In genomic region chr9:68574150-68574549, GRCh38 we compare ENCODE assay signal across 2 cellular contexts.
TF ChIP-seq lines count a peak whose summit lies in the region.

No MANE protein-coding gene starts in this region.

TF ChIP-seq in liver, 16 proteins besides CTCF, POLR2A, EP300 and RAD21:
- TF ChIP-seq TAF1 (conservative IDR thresholded peaks at IDR 0.05), result no peak
- TF ChIP-seq FOXA1 (IDR thresholded peaks at IDR 0.05), result no peak
- TF ChIP-seq REST (IDR thresholded peaks at IDR 0.05), result no peak
- TF ChIP-seq FOXA2 (IDR thresholded peaks at IDR 0.05), result no peak
- TF ChIP-seq ZBTB33 (IDR thresholded peaks at IDR 0.05), result no peak
- no peak for TF ChIP-seq HNF4G (IDR thresholded peaks at IDR 0.05)

TF ChIP-seq in HepG2, 621 proteins besides CTCF, POLR2A, EP300 and RAD21:
- no peak for TF ChIP-seq UBTF (CRISPR knock-in tag; IDR thresholded peaks at IDR 0.05)
- TF ChIP-seq ATF2 (CRISPR knock-in tag; IDR thresholded peaks at IDR 0.05), result no peak
- no peak for TF ChIP-seq KLF15 (CRISPR knock-in tag; IDR thresholded peaks at IDR 0.05; ENCODE audit: borderline replicate concordance)
- no peak for TF ChIP-seq ZNF256 (CRISPR knock-in tag; conservative IDR thresholded peaks at IDR 0.05)
- no peak for TF ChIP-seq PAWR (CRISPR knock-in tag; IDR thresholded peaks at IDR 0.05; ENCODE audit: borderline replicate concordance)
- no peak for TF ChIP-seq HNF4A (CRISPR knock-in tag; IDR thresholded peaks at IDR 0.05)
- TF ChIP-seq ZNF276 (CRISPR knock-in tag; IDR thresholded peaks at IDR 0.05; ENCODE audit: low read depth), result no peak
- no peak for TF ChIP-seq SALL2 (CRISPR knock-in tag; IDR thresholded peaks at IDR 0.05)
- no peak for TF ChIP-seq ZNF30 (CRISPR knock-in tag; IDR thresholded peaks at IDR 0.05)
- TF ChIP-seq ZSCAN25 (CRISPR knock-in tag; IDR thresholded peaks at IDR 0.05), result no peak
- no peak for TF ChIP-seq NFE2 (CRISPR knock-in tag; IDR thresholded peaks at IDR 0.05)
- no peak for TF ChIP-seq ZNF496 (CRISPR knock-in tag; IDR thresholded peaks at IDR 0.05; ENCODE audit: insufficient replicate concordance)
- TF ChIP-seq PHB2 (IDR thresholded peaks at IDR 0.05; ENCODE audit: partially characterized antibody), result no peak
- TF ChIP-seq ZNF563 (CRISPR knock-in tag; IDR thresholded peaks at IDR 0.05), result no peak
- TF ChIP-seq ZNF430 (CRISPR knock-in tag; IDR thresholded peaks at IDR 0.05), result no peak
- no peak for TF ChIP-seq PHF21A (CRISPR knock-in tag; IDR thresholded peaks at IDR 0.05)
- TF ChIP-seq JUN (CRISPR knock-in tag; IDR thresholded peaks at IDR 0.05), result no peak
